In the genomic region with DNA sequence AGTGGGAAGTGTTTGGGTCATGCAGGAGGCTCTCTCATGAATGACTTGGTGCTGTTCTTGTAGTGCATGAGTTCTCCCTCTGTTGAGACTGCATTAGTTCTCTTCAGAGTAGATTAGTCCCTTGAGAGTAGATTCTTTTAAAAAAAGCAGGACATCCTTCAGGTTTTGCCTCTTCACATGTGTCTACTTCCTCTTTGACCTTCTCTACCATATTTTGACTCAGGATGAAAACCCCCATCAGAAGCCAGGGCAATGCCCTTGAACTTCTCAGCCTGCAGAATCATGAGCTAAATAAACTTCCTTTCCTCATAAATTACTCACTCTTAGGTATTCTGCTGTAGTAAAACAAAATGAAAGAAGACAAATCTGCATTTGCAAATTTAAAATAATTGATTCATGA, we compare ENCODE assay signal across 29 cellular contexts.
A peak's percentile ranks its signal among the peaks of the same experiment; 100 is the strongest.
DNase-seq lines count a peak whose midpoint lies in the region; ATAC-seq lines count a peak whose summit lies in the region.
"Had no signal": no experiment of that assay in that cellular context is flagged by ENCODE, and none has a peak within 500 bp of the region (broad histone marks: within the 10 kb centered on the region; RNA-seq: fewer than 3 reads in every experiment).

No MANE protein-coding gene starts in this region.

- H3K36me3 Mint-ChIP-seq in stimulated activated naive B cell treated with anti-CD40 and anti-IgM and Interleukin-4, amounts not matched to agents 10 μg/mL and 1 μg/mL and 100 μg/mL, for 72 hours: no peaks in the 10 kb centered on the region
- H3K36me3 Mint-ChIP-seq: activated CD8-positive, alpha-beta memory T cell treated with anti-CD3 and anti-CD28 coated beads, Interleukin-2, amount 10 ng/mL, durations not matched to agents 7 days and 5 days; naive thymus-derived CD8-positive, alpha-beta T cell had no signal

- ATAC-seq in GM18861 (IDR thresholded peaks at IDR 0.05; ENCODE audit: unreplicated experiment) (peak; percentile 62), HG02610 (IDR thresholded peaks at IDR 0.05; ENCODE audit: unreplicated experiment) (peak; percentile 86), HG03175 (IDR thresholded peaks at IDR 0.05; ENCODE audit: unreplicated experiment) (peak; percentile 42), HG03469 (IDR thresholded peaks at IDR 0.05; ENCODE audit: unreplicated experiment) (no peak), left ventricle myocardium superior (no peak)
- ATAC-seq in stimulated activated naive B cell treated with anti-CD40 and anti-IgM and Interleukin-4, amounts not matched to agents 10 μg/mL and 1 μg/mL and 100 μg/mL, for 72 hours (replicated peaks): peak; percentile 82 to 88
- ATAC-seq: activated CD8-positive, alpha-beta memory T cell treated with anti-CD3 and anti-CD28 coated beads, Interleukin-2, amount 10 ng/mL, durations not matched to agents 7 days and 5 days; body of pancreas; naive thymus-derived CD8-positive, alpha-beta T cell; Panc1; psoas muscle; stimulated activated naive CD8-positive, alpha-beta T cell treated with anti-CD3 and anti-CD28 coated beads, Interleukin-15, Interleukin-2, amounts not matched to agents 100 U/mL and 50 U/mL, for 24 hours had no signal

- no peaks in the 10 kb centered on the region for H3K27me3 Mint-ChIP-seq in stimulated activated naive B cell treated with anti-CD40 and anti-IgM and Interleukin-4, amounts not matched to agents 10 μg/mL and 1 μg/mL and 100 μg/mL, for 72 hours

- intact Hi-C loops in left ventricle myocardium superior (cut with micrococcal nuclease): no loop called here

- DNase-seq in stimulated activated naive B cell treated with anti-CD40 and anti-IgM and Interleukin-4, amounts not matched to agents 10 μg/mL and 1 μg/mL and 100 μg/mL, for 72 hours: no peak
- DNase-seq in MV-4-11 (lab: John Stamatoyannopoulos, UW) (no peak), left ventricle myocardium superior (no peak)
- DNase-seq: activated CD4-positive, CD25-positive, alpha-beta regulatory T cell; activated CD8-positive, alpha-beta memory T cell treated with anti-CD3 and anti-CD28 coated beads, Interleukin-2, amount 10 ng/mL, durations not matched to agents 7 days and 5 days; activated naive CD4-positive, alpha-beta T cell treated with Interleukin-2 at 50 U/mL for 16 hours; activated T-cell treated with anti-CD3 and anti-CD28 coated beads, Interleukin-2, amount 50 U/mL, for 48 hours; body of pancreas; C1 segment of cervical spinal cord; Caco-2; cerebellar nuclear complex; DMS79; islet precursor cell; naive thymus-derived CD8-positive, alpha-beta T cell; NCI-H1105 treated with DMSO at 0.1 percent for 48 hours; NCI-H1930; NCI-H69; nucleus accumbens; psoas muscle; SIG-M5; stimulated activated naive CD8-positive, alpha-beta T cell treated with anti-CD3 and anti-CD28 coated beads, Interleukin-15, Interleukin-2, amounts not matched to agents 100 U/mL and 50 U/mL, for 24 hours; SW 1271; uterus had no signal

- H3K9me3 Mint-ChIP-seq in stimulated activated naive B cell treated with anti-CD40 and anti-IgM and Interleukin-4, amounts not matched to agents 10 μg/mL and 1 μg/mL and 100 μg/mL, for 72 hours: peaks cover 0 to 4% of the 10 kb centered on the region in 2 donors
- H3K9me3 Mint-ChIP-seq: naive thymus-derived CD8-positive, alpha-beta T cell had no signal

- H3K27ac Mint-ChIP-seq in stimulated activated naive B cell treated with anti-CD40 and anti-IgM and Interleukin-4, amounts not matched to agents 10 μg/mL and 1 μg/mL and 100 μg/mL, for 72 hours: no peak overlapping the region
- H3K27ac Mint-ChIP-seq: activated CD8-positive, alpha-beta memory T cell treated with anti-CD3 and anti-CD28 coated beads, Interleukin-2, amount 10 ng/mL, durations not matched to agents 7 days and 5 days; IgD-negative memory B cell; naive thymus-derived CD8-positive, alpha-beta T cell had no signal

- H3K4me3 Mint-ChIP-seq in stimulated activated naive B cell treated with anti-CD40 and anti-IgM and Interleukin-4, amounts not matched to agents 10 μg/mL and 1 μg/mL and 100 μg/mL, for 72 hours: no peak overlapping the region
- H3K4me3 Mint-ChIP-seq: activated CD8-positive, alpha-beta memory T cell treated with anti-CD3 and anti-CD28 coated beads, Interleukin-2, amount 10 ng/mL, durations not matched to agents 7 days and 5 days; IgD-negative memory B cell; naive thymus-derived CD8-positive, alpha-beta T cell had no signal

- peaks cover 0 to 3% of the 10 kb centered on the region in 2 donors for H3K4me1 Mint-ChIP-seq in stimulated activated naive B cell treated with anti-CD40 and anti-IgM and Interleukin-4, amounts not matched to agents 10 μg/mL and 1 μg/mL and 100 μg/mL, for 72 hours
- H3K4me1 Mint-ChIP-seq: activated CD8-positive, alpha-beta memory T cell treated with anti-CD3 and anti-CD28 coated beads, Interleukin-2, amount 10 ng/mL, durations not matched to agents 7 days and 5 days; IgD-negative memory B cell; naive thymus-derived CD8-positive, alpha-beta T cell had no signal

Comparison
In these comparisons a context has a peak if more than half of its experiments do, and no peak if none do; other contexts are left out.
1. ATAC-seq: peak in GM18861 (single experiment), HG02610 (single experiment), HG03175 (single experiment) and stimulated activated naive B cell treated with anti-CD40 and anti-IgM and Interleukin-4, amounts not matched to agents 10 μg/mL and 1 μg/mL and 100 μg/mL, for 72 hours (2 of 2); none in HG03469 (single experiment) and left ventricle myocardium superior (single experiment).